Comparison of ENCODE assay signal across 14 cellular contexts in the genomic region with DNA sequence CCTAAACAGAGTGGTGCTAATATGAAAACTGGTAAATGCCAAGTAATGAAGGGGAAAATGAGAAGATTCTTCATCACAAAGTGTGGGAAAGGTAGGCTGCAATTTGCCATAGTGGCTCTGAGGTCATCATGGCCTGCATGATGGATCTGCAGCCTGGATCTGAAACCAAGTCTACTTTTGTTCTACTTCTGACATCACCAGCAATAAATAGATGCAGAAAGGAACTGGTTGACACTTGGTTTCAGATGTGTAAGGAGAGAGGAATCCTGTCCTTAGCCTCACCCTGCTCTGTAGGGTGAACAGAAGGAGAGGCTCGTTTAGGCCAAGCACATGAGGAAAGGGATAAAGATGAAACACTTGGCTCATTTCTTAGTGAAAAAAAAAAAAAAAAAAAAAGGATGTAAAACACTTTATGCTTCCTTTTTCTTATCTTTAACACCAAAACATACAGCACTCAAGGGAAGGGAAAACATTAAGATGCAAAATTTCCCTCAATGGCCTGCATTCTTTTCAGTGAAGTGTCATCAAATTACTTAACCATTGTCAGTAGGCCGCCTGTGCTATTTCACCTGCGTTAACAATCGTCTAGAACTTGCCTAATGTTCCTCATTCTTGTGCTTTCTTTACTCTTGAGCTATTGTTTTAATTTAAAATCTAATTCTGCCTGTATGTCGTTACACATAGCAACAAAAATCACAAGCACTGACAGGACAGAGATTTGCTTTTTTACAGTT. TPM values are rescaled to one million over a fixed set of nuclear protein-coding genes. Genes with fewer than 3 reads are reported as not detected.
DNase-seq lines count a peak whose midpoint lies in the region; ATAC-seq and TF ChIP-seq lines count a peak whose summit lies in the region.
"Had no signal": no experiment of that assay in that cellular context is flagged by ENCODE, and none has a peak within 500 bp of the region (broad histone marks: within the 10 kb centered on the region; RNA-seq: fewer than 3 reads in every experiment).

No MANE protein-coding gene starts in this region.

- no peak overlapping the region for H3K27ac ChIP-seq in hepatocyte
- H3K27ac ChIP-seq: uterus had no signal

- H4K20me1 ChIP-seq in hepatocyte (ENCODE audit: insufficient read depth, poor library complexity, severe bottlenecking): no peaks in the 10 kb centered on the region

- H2AFZ ChIP-seq in hepatocyte: no peak overlapping the region

- ATAC-seq in GM19395 (IDR thresholded peaks at IDR 0.05; ENCODE audit: unreplicated experiment) (peak; percentile 68), HG03378 (IDR thresholded peaks at IDR 0.05; ENCODE audit: unreplicated experiment) (peak; percentile 83)
- ATAC-seq: activated CD8-positive, alpha-beta T cell treated with anti-CD3 and anti-CD28 coated beads, Interleukin-2, amount 10 ng/mL, durations not matched to agents 7 days and 5 days; left colon; PC-3 had no signal

- TF ChIP-seq CTCF in endothelial cell (IDR thresholded peaks at IDR 0.05; ENCODE audit: unreplicated experiment) (no peak), hepatocyte (IDR thresholded peaks at IDR 0.05; ENCODE audit: poor library complexity) (no peak)

- H3K27me3 ChIP-seq in H7 (ENCODE audit: control insufficient read depth, insufficient read depth, low read length): no peaks in the 10 kb centered on the region
- H3K27me3 ChIP-seq in hepatocyte: no peaks in the 10 kb centered on the region
- H3K27me3 ChIP-seq: uterus had no signal

- no peaks in the 10 kb centered on the region for H3K4me1 ChIP-seq in hepatocyte (ENCODE audit: insufficient read depth)
- H3K4me1 ChIP-seq: uterus had no signal

- no peaks in the 10 kb centered on the region for H3K9me3 ChIP-seq in hepatocyte (ENCODE audit: low read depth)
- H3K9me3 ChIP-seq: uterus had no signal

- H3K4me3 Mint-ChIP-seq in endothelial cell (ENCODE audit: unreplicated experiment): no peak overlapping the region
- H3K4me3 Mint-ChIP-seq: activated CD8-positive, alpha-beta T cell treated with anti-CD3 and anti-CD28 coated beads, Interleukin-2, amount 10 ng/mL, durations not matched to agents 7 days and 5 days had no signal

- 56% methylated on average over 5 of the region's 5 CpGs for WGBS in hepatocyte (ENCODE audit: low lambda C conversion rate, missing lambda C conversion rate)

- H3K79me2 ChIP-seq in hepatocyte: no peaks in the 10 kb centered on the region

- no peak overlapping the region for H3K4me2 ChIP-seq in hepatocyte

- no peaks in the 10 kb centered on the region for H3K36me3 Mint-ChIP-seq in endothelial cell (ENCODE audit: low read depth, unreplicated experiment)
- H3K36me3 Mint-ChIP-seq: IgD-negative memory B cell had no signal

- H3K9me2 ChIP-seq in hepatocyte (replicated peaks; ENCODE audit: insufficient read depth): no peaks in the 10 kb centered on the region

- no peak overlapping the region for H3K27ac Mint-ChIP-seq in endothelial cell (ENCODE audit: unreplicated experiment)
- H3K27ac Mint-ChIP-seq: activated CD8-positive, alpha-beta T cell treated with anti-CD3 and anti-CD28 coated beads, Interleukin-2, amount 10 ng/mL, durations not matched to agents 7 days and 5 days had no signal

- peak; percentile 71 for DNase-seq in A172 (ENCODE audit: low spot score)
- peak; percentile 3 for DNase-seq in endothelial cell (ENCODE audit: low spot score)
- DNase-seq in H7: no peak
- no peak for DNase-seq in hepatocyte (ENCODE audit: low spot score)
- DNase-seq in stimulated activated CD4-positive, alpha-beta T cell treated with anti-CD3 and anti-CD28 coated beads, Interleukin-15, amount 100 ng/mL, for 24 hours: no peak
- no peak for DNase-seq in activated T-cell treated with anti-CD3 and anti-CD28 coated beads, Interleukin-2, amount 50 U/mL, for 1 hour
- DNase-seq: activated CD8-positive, alpha-beta T cell treated with anti-CD3 and anti-CD28 coated beads, Interleukin-2, amount 10 ng/mL, durations not matched to agents 7 days and 5 days; AML-193; left colon; PC-3; uterus had no signal

- no peaks in the 10 kb centered on the region for H3K9me3 Mint-ChIP-seq in endothelial cell (ENCODE audit: unreplicated experiment)
- H3K9me3 Mint-ChIP-seq: IgD-negative memory B cell had no signal

- H3K4me3 ChIP-seq in H7 (ENCODE audit: insufficient read depth, low read depth, low read length) (no peak overlapping the region), hepatocyte (no peak overlapping the region)
- H3K4me3 ChIP-seq: uterus had no signal

- no peaks in the 10 kb centered on the region for H3K27me3 Mint-ChIP-seq in endothelial cell (ENCODE audit: unreplicated experiment)
- H3K27me3 Mint-ChIP-seq: IgD-negative memory B cell had no signal

- H3K36me3 ChIP-seq in H7 (replicated peaks; ENCODE audit: control insufficient read depth, insufficient read depth, low read length) (no peaks in the 10 kb centered on the region), hepatocyte (replicated peaks; ENCODE audit: insufficient read depth, low read depth) (no peaks in the 10 kb centered on the region)
- H3K36me3 ChIP-seq: uterus had no signal

- H3K4me1 Mint-ChIP-seq in endothelial cell (ENCODE audit: unreplicated experiment): peaks cover 24% of the 10 kb centered on the region

RNA-seq across cellular contexts. Expression of a gene that starts 3.9 kb away (rescaled TPM):
- total RNA-seq in A172 (2014; rRNA removed; shearing (Covaris generic)): not detected in 2 replicates
- total RNA-seq in endothelial cell (ENCODE audit: unreplicated experiment) (0.64 TPM), hepatocyte (2.2 and 3.3 TPM in 2 replicates)
- total RNA-seq in H7 (2014; rRNA removed; shearing (Covaris generic)): 0.14 and 1.00 TPM in 2 replicates
- polyA plus RNA-seq in hepatocyte: 0.75 and 3.4 TPM in 2 replicates

Comparison
In these comparisons a context has a peak if more than half of its experiments do, and no peak if none do; other contexts are left out.
1. DNase-seq: peak in A172 (single experiment) and endothelial cell (single experiment); none in H7 (single experiment), hepatocyte (single experiment), stimulated activated CD4-positive, alpha-beta T cell treated with anti-CD3 and anti-CD28 coated beads, Interleukin-15, amount 100 ng/mL, for 24 hours (single experiment) and activated T-cell treated with anti-CD3 and anti-CD28 coated beads, Interleukin-2, amount 50 U/mL, for 1 hour (single experiment).